In the genomic region with DNA sequence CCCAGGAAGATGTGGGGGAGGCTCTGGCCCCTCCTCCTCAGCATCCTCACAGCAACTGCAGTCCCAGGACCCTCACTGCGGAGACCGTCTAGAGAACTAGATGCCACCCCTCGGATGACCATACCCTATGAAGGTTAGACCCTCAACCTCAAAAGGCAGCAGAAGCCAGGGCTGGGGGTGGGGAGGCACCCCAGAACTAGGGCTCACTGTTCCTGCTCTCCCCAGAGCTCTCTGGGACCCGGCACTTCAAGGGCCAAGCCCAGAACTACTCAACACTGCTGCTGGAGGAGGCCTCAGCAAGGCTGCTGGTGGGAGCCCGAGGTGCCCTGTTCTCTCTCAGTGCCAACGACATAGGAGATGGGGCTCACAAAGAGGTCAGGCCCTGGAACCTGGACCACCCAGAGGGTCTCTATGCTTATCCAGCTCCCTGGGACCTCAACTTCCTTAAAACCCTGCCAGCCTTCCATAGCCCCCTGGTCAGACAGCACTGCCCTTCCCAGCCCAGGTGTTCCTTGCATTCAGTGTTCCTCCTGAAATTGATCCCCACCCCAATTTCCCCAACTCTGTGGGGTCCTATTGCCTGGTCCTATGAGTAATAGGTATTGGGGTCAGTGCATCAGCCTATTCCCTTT, we compare ENCODE assay signal across 13 cellular contexts.
"Had no signal": no experiment of that assay in that cellular context is flagged by ENCODE, and none has a peak within 500 bp of the region (broad histone marks: within the 10 kb centered on the region; RNA-seq: fewer than 3 reads in every experiment).

No MANE protein-coding gene starts in this region.

- H3K9me3 ChIP-seq: ascending aorta, pancreas, SJSA1, tibial artery had no signal

- H3K27me3 ChIP-seq: ascending aorta, pancreas, SJSA1 had no signal

- H3K27ac ChIP-seq: ascending aorta, foreskin keratinocyte, pancreas, SJSA1, skin epidermis, tibial artery had no signal

- H3K4me1 ChIP-seq: foreskin keratinocyte had no signal

- H3K36me3 ChIP-seq: pancreas, SJSA1 had no signal

- H3K27ac Mint-ChIP-seq: activated naive CD8-positive, alpha-beta T cell treated with anti-CD3 and anti-CD28 coated beads, Interleukin-2, amount 50 U/mL, for 24 hours had no signal

- DNase-seq: activated CD4-positive, alpha-beta T cell treated with anti-CD3 and anti-CD28 coated beads, Interleukin-2, amount 50 U/mL, for 4 hours; activated CD4-positive, CD25-positive, alpha-beta regulatory T cell treated with anti-CD3 and anti-CD28 coated beads, Interleukin-2, amount 50 U/mL, for 72 hours; activated naive CD4-positive, alpha-beta T cell treated with Interleukin-2 at 50 U/mL for 16 hours; activated naive CD8-positive, alpha-beta T cell treated with anti-CD3 and anti-CD28 coated beads, Interleukin-2, amount 50 U/mL, for 24 hours; foreskin keratinocyte; mesenchymal stem cell; retina; tibial artery had no signal

- ATAC-seq: activated naive CD8-positive, alpha-beta T cell treated with anti-CD3 and anti-CD28 coated beads, Interleukin-2, amount 50 U/mL, for 24 hours; foreskin keratinocyte; pancreas had no signal

- H3K4me3 ChIP-seq: ascending aorta, pancreas, SJSA1, skin epidermis, tibial artery had no signal

- H3K4me3 Mint-ChIP-seq: activated naive CD8-positive, alpha-beta T cell treated with anti-CD3 and anti-CD28 coated beads, Interleukin-2, amount 50 U/mL, for 24 hours had no signal

- H3K27me3 Mint-ChIP-seq: activated naive CD8-positive, alpha-beta T cell treated with anti-CD3 and anti-CD28 coated beads, Interleukin-2, amount 50 U/mL, for 24 hours had no signal

- H3K9me3 Mint-ChIP-seq: activated naive CD8-positive, alpha-beta T cell treated with anti-CD3 and anti-CD28 coated beads, Interleukin-2, amount 50 U/mL, for 24 hours; nephron had no signal
